18 cellular contexts compared by ENCODE assay signal in the genomic region with DNA sequence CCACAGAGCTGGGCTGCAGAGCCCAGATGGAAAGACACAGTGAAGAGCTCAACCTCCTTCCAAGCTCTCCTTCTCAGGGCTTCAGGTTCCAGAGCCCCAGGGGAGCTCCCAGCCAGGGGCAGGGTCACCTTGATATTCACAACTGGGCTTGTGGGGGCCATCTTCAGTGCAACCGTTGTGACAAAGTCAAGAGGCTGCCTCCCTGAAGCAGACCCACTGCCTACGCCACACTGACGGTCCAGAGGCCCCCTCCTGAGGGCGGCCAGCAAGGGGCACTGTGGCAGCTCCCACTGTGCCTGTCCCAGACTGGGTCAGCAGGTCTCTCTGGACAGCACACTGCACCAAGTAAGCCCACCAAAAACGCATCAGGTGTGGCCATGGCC.
A peak's percentile ranks its signal among the peaks of the same experiment; 100 is the strongest.
DNase-seq lines count a peak whose midpoint lies in the region; ATAC-seq, FAIRE-seq and TF ChIP-seq lines count a peak whose summit lies in the region.
"Had no signal": no experiment of that assay in that cellular context is flagged by ENCODE, and none has a peak within 500 bp of the region (broad histone marks: within the 10 kb centered on the region; RNA-seq: fewer than 3 reads in every experiment).

No MANE protein-coding gene starts in this region.

- DNase-seq in activated CD4-positive, CD25-positive, alpha-beta regulatory T cell treated with anti-CD3 and anti-CD28 coated beads, Interleukin-2, amount 50 U/mL, for 72 hours = peak; percentile 14
- DNase-seq in activated CD4-positive, CD25-positive, alpha-beta regulatory T cell (lab: John Stamatoyannopoulos, UW) = no peak
- no peak for DNase-seq in RWPE1 (ENCODE audit: low spot score)
- no peak for DNase-seq in HepG2 (ENCODE audit: low spot score)
- DNase-seq in spleen = peak; percentile 55
- DNase-seq in progenitor cell of endocrine pancreas (ENCODE audit: low spot score, unreplicated experiment) = no peak
- DNase-seq in SW 1271 (lab: John Stamatoyannopoulos, UW) = no peak
- DNase-seq: BE2C; CD4-positive, alpha-beta memory T cell; DMS79; NCI-H1436; NCI-H2081 treated with DMSO at 0.1 percent for 48 hours; NCI-H524; SHP77 treated with DMSO at 0.1 percent for 48 hours had no signal

- H3K36me3 Mint-ChIP-seq in progenitor cell of endocrine pancreas (ENCODE audit: insufficient read depth) = peaks cover 6% of the 10 kb centered on the region

- no peak overlapping the region for H3K4me3 Mint-ChIP-seq in progenitor cell of endocrine pancreas (ENCODE audit: low read depth)
- H3K4me3 Mint-ChIP-seq: CD4-positive, alpha-beta memory T cell had no signal

- CTCF ChIA-PET in RWPE1 (lab: Yijun Ruan, JAX) = no interaction called here
- CTCF ChIA-PET in HepG2 (lab: Yijun Ruan, JAX; ENCODE audit: low intra/inter-chr PET ratio, low total read pairs) = no interaction called here

- no peak for TF ChIP-seq POLR2A in HepG2 (IDR thresholded peaks at IDR 0.05; ENCODE audit: insufficient read depth in 1 of 2, low read depth in 2 of 2, low read length in 2 of 2)
- no peak for TF ChIP-seq POLR2A in spleen (IDR thresholded peaks at IDR 0.05)

- ATAC-seq in HepG2 (no peak), GM18907 (IDR thresholded peaks at IDR 0.05; ENCODE audit: unreplicated experiment) (no peak)
- ATAC-seq: HCT116 had no signal

- no peaks in the 10 kb centered on the region for H3K79me2 ChIP-seq in HepG2 (ENCODE audit: insufficient read depth, low read length)

- no peak for TF ChIP-seq CTCF in RWPE1 (conservative IDR thresholded peaks at IDR 0.05; ENCODE audit: low read depth)
- no peak for TF ChIP-seq CTCF in HepG2 (CRISPR knock-in tag; IDR thresholded peaks at IDR 0.05)
- no peak for TF ChIP-seq CTCF in spleen (IDR thresholded peaks at IDR 0.05 in 8 of 11, conservative IDR thresholded peaks at IDR 0.05 in 3 of 11)
- no peak for TF ChIP-seq CTCF in progenitor cell of endocrine pancreas (IDR thresholded peaks at IDR 0.05; ENCODE audit: unreplicated experiment)

- peak overlapping the region; percentile 40 for H3K27ac ChIP-seq in RWPE1
- no peak overlapping the region for H3K27ac ChIP-seq in HepG2 (ENCODE audit: extremely low read length, insufficient read depth, low read length)
- H3K27ac ChIP-seq in spleen = no peak overlapping the region
- H3K27ac ChIP-seq: 22Rv1 had no signal

- POLR2A ChIA-PET in RWPE1 (lab: Yijun Ruan, JAX; ENCODE audit: low non-redundant PET) (no interaction called here), HepG2 (lab: Yijun Ruan, JAX) (no interaction called here)

- H3K4me1 Mint-ChIP-seq in progenitor cell of endocrine pancreas (ENCODE audit: low read depth) = no peaks in the 10 kb centered on the region

- no peaks in the 10 kb centered on the region for H3K9me3 Mint-ChIP-seq in progenitor cell of endocrine pancreas (ENCODE audit: low read depth)
- H3K9me3 Mint-ChIP-seq: CD4-positive, alpha-beta memory T cell had no signal

- H3K4me3 ChIP-seq in HepG2 (replicated peaks in 1 of 3; ENCODE audit: insufficient read depth in 1 of 3, low read depth in 2 of 3, low read length in 3 of 3) (no peak overlapping the region), spleen (no peak overlapping the region)

- H3K4me1 ChIP-seq in HepG2 (ENCODE audit: insufficient read depth, low read length) (no peaks in the 10 kb centered on the region), spleen (peaks cover 0 to 6% (median 0%) of the 10 kb centered on the region in 6 donors)
- H3K4me1 ChIP-seq: BE2C had no signal

- no peak overlapping the region for H3K9ac ChIP-seq in HepG2 (ENCODE audit: insufficient read depth, low read depth, low read length)

- TF ChIP-seq RAD21 in HepG2 (CRISPR knock-in tag; IDR thresholded peaks at IDR 0.05) = no peak

- WGBS in HepG2 (ENCODE audit: low lambda C conversion rate) = 83% methylated on average over 1 of the region's 5 CpGs
- 87 to 98% (median 94%) methylated on average over 4 to 5 of the region's 5 CpGs for WGBS in spleen, 5 donors

- H3K36me3 ChIP-seq in HepG2 (replicated peaks in 1 of 2; ENCODE audit: control insufficient read depth in 1 of 2, insufficient read depth in 2 of 2, low read length in 2 of 2) (peaks cover 21 to 36% of the 10 kb centered on the region in 2 experiments; a peak in 4 of 5 replicates), spleen (peaks cover 3 to 68% (median 63%) of the 10 kb centered on the region in 6 donors)

- in situ Hi-C loops in HepG2 (cut with HindIII; ENCODE audit: extremely low pct_ligation_motif_present, low pct_unique_long_range_greater_than_20kb) = no loop called here

- no peak overlapping the region for H2AFZ ChIP-seq in HepG2 (ENCODE audit: low read length)

- no peak for TF ChIP-seq EP300 in HepG2 (IDR thresholded peaks at IDR 0.05; ENCODE audit: low read depth in 2 of 2, low read length in 2 of 2)
- no peak for TF ChIP-seq EP300 in HepG2 (CRISPR knock-in tag; IDR thresholded peaks at IDR 0.05; ENCODE audit: borderline replicate concordance)

- no TSS peak for BruUV-seq in HepG2 (replicated peaks; lab: Mats Ljungman, UMichigan)

- H3K27me3 ChIP-seq in HepG2 (ENCODE audit: control insufficient read depth in 1 of 2, insufficient read depth in 2 of 2, low read length in 2 of 2) (no peaks in the 10 kb centered on the region; a peak in 1 of 5 replicates), spleen (replicated peaks in 1 of 7) (no peaks in the 10 kb centered on the region)
- H3K27me3 ChIP-seq: BE2C had no signal

- no peak for FAIRE-seq in HepG2 (lab: Jason Lieb, UNC)
- FAIRE-seq: RCC 7860 had no signal

- no peak overlapping the region for H3K4me2 ChIP-seq in HepG2 (ENCODE audit: low read depth, low read length)

- H3K27me3 Mint-ChIP-seq in progenitor cell of endocrine pancreas = peaks cover 2% of the 10 kb centered on the region
- H3K27me3 Mint-ChIP-seq: CD4-positive, alpha-beta memory T cell had no signal

- H4K20me1 ChIP-seq in HepG2 (ENCODE audit: insufficient read depth, low read length) = no peaks in the 10 kb centered on the region

- intact Hi-C loops in HepG2 (cut with micrococcal nuclease; ENCODE audit: unreplicated experiment) (no loop called here), spleen (cut with DNase I; ENCODE audit: low total_unique reads) (no loop called here)

- H3K27ac Mint-ChIP-seq in progenitor cell of endocrine pancreas = no peak overlapping the region
- H3K27ac Mint-ChIP-seq: CD4-positive, alpha-beta memory T cell had no signal

- no peaks in the 10 kb centered on the region for H3K9me3 ChIP-seq in HepG2 (ENCODE audit: low read length)
- no peaks in the 10 kb centered on the region for H3K9me3 ChIP-seq in spleen
- H3K9me3 ChIP-seq: BE2C had no signal

TF ChIP-seq in HepG2, 621 proteins besides CTCF, POLR2A, EP300 and RAD21:
- TF ChIP-seq AGO2 (optimal IDR thresholded peaks at IDR 0.05; ENCODE audit: low read depth, low read length) (peak; percentile 19), CREB1 (IDR thresholded peaks at IDR 0.05) (no peak), CREB1 (CRISPR knock-in tag; IDR thresholded peaks at IDR 0.05) (no peak), HOXA3 (CRISPR knock-in tag; IDR thresholded peaks at IDR 0.05) (no peak), ZNF33B (CRISPR knock-in tag; IDR thresholded peaks at IDR 0.05) (no peak), ZNF747 (CRISPR knock-in tag; IDR thresholded peaks at IDR 0.05; ENCODE audit: borderline replicate concordance) (no peak), FOXC1 (CRISPR knock-in tag; IDR thresholded peaks at IDR 0.05; ENCODE audit: borderline replicate concordance) (no peak)

Comparison
In these comparisons a context has a peak if more than half of its experiments do, and no peak if none do; other contexts are left out.
1. DNase-seq: peak in activated CD4-positive, CD25-positive, alpha-beta regulatory T cell treated with anti-CD3 and anti-CD28 coated beads, Interleukin-2, amount 50 U/mL, for 72 hours (single experiment) and spleen (single experiment); none in activated CD4-positive, CD25-positive, alpha-beta regulatory T cell (0 of 4), RWPE1 (single experiment), HepG2 (single experiment), progenitor cell of endocrine pancreas (single experiment) and SW 1271 (0 of 2).